Comparison of ENCODE assay signal across 8 cellular contexts in the genomic region with DNA sequence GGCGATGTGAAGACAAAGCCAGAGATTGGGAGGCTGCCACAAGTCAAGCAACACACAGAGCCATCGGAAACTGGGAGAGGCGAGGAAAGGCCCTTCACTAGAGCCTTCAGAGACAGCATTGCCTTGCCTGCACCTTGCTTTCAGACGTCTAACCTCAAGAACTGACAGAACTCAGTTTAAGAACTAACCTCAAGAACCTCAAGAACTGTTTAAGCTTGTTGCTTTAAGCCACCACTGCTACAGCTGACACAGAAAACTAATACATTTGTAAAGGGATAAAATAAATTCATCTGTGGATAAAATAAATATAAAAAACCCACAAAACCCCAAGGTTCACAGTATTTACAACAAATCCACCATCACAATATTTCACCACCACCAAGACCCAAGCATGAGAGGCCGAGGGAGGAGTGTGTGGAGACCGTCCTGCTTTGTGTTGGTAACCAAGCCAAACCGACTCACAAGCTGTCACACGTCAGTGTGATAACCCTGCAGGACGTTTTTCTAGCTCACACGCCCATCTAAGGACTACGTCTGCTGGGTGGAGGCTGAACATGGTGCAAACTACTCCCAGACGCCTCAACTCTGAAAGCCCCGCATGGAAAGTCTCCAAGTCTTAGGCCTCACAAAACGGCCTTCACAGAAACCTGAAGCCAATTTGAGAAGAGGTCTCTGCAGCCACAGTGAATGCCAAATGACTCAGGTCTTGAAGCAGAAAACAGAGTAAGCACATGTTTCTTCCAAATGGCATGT.
DNase-seq lines count a peak whose midpoint lies in the region; ATAC-seq and TF ChIP-seq lines count a peak whose summit lies in the region.

No MANE protein-coding gene starts in this region.

- no peaks in the 10 kb centered on the region for H3K79me2 ChIP-seq in GM23338 (replicated peaks; ENCODE audit: insufficient read depth)

- no peaks in the 10 kb centered on the region for H3K36me3 ChIP-seq in esophagus (ENCODE audit: control insufficient read depth in 2 of 2, insufficient read depth in 2 of 2, low read length in 1 of 2)
- no peaks in the 10 kb centered on the region for H3K36me3 ChIP-seq in GM23338 (ENCODE audit: insufficient read depth)

- peak; percentile 83 for ATAC-seq in activated CD8-positive, alpha-beta T cell treated with anti-CD3 and anti-CD28 coated beads for 36 hours
- no peak for ATAC-seq in GM19035 (IDR thresholded peaks at IDR 0.05; ENCODE audit: unreplicated experiment)
- no peak for ATAC-seq in GM23338

- H3K27ac ChIP-seq in esophagus (ENCODE audit: low read depth in 2 of 2, low read length in 1 of 2) = peak overlapping the region; percentile 86 to 97
- no peak overlapping the region for H3K27ac ChIP-seq in GM23338 (ENCODE audit: low read depth)

- no peaks in the 10 kb centered on the region; the same call in 1 of the 2 replicates for H4K20me1 ChIP-seq in GM23338 (replicated peaks; ENCODE audit: insufficient read depth)

- no peak overlapping the region for H3K4me3 Mint-ChIP-seq in HFFc6
- H3K4me3 Mint-ChIP-seq in activated CD8-positive, alpha-beta T cell treated with anti-CD3 and anti-CD28 coated beads for 36 hours = peak overlapping the region; percentile 70
- H3K4me3 Mint-ChIP-seq in endothelial cell (ENCODE audit: unreplicated experiment) = no peak overlapping the region
- H3K4me3 Mint-ChIP-seq in GM23338 = no peak overlapping the region

- DNase-seq in HFFc6 = peak; percentile 75
- peak; percentile 89 for DNase-seq in activated CD8-positive, alpha-beta T cell treated with anti-CD3 and anti-CD28 coated beads for 36 hours
- peak; percentile 32 for DNase-seq in stimulated activated CD4-positive, alpha-beta T cell treated with anti-CD3 and anti-CD28 coated beads, Interleukin-12 subunit alpha, Interleukin-12 subunit beta, amount 100 ng/mL, for 4 hours
- no peak for DNase-seq in NCI-H2029 (lab: John Stamatoyannopoulos, UW)
- no peak for DNase-seq in endothelial cell (ENCODE audit: low spot score)
- DNase-seq in GM23338 (ENCODE audit: low spot score) = no peak

- no peaks in the 10 kb centered on the region for H3K9me3 ChIP-seq in esophagus (ENCODE audit: control insufficient read depth in 2 of 2, insufficient read depth in 1 of 2, low read depth in 1 of 2, low read length in 1 of 2)

- POLR2A ChIA-PET in activated CD8-positive, alpha-beta T cell treated with anti-CD3 and anti-CD28 coated beads for 36 hours (lab: Charles Lee) = interaction anchor here (0.6 to 11.1 kb wide), 10 partner anchors 11 to 281 kb away, joined by 3 to 251 read pairs (median 3); a partner anchor contains a TSS

- H3K36me3 Mint-ChIP-seq in HFFc6 (ENCODE audit: low read depth) (0 out of 2 replicates have a peak, but pooled peaks cover 3% of the 10 kb centered on the region), endothelial cell (ENCODE audit: low read depth, unreplicated experiment) (peaks cover 11% of the 10 kb centered on the region), GM23338 (ENCODE audit: low read depth) (no peaks in the 10 kb centered on the region; the same call in 2 of the 3 replicates)
- peaks cover 2% of the 10 kb centered on the region for H3K36me3 Mint-ChIP-seq in activated CD8-positive, alpha-beta T cell treated with anti-CD3 and anti-CD28 coated beads for 36 hours (ENCODE audit: low read depth)

- no peaks in the 10 kb centered on the region; the same call in 1 of the 2 replicates for H3K9me2 ChIP-seq in GM23338 (ENCODE audit: insufficient read depth)

- 30 to 40% methylated on average over 14 of the region's 14 CpGs for WGBS in esophagus, 2 donors

- H3K27me3 Mint-ChIP-seq in HFFc6 (ENCODE audit: insufficient read depth) (no peaks in the 10 kb centered on the region), endothelial cell (ENCODE audit: unreplicated experiment) (peaks cover 8% of the 10 kb centered on the region), GM23338 (ENCODE audit: insufficient read depth, low read depth, poor library complexity) (peaks cover 23% of the 10 kb centered on the region)
- no peaks in the 10 kb centered on the region for H3K27me3 Mint-ChIP-seq in activated CD8-positive, alpha-beta T cell treated with anti-CD3 and anti-CD28 coated beads for 36 hours

- H3F3A ChIP-seq in GM23338 (replicated peaks; ENCODE audit: low read depth) = no peaks in the 10 kb centered on the region

- H3K27me3 ChIP-seq in esophagus (ENCODE audit: control insufficient read depth in 1 of 2, insufficient read depth in 2 of 2, low read length in 2 of 2) (no peaks in the 10 kb centered on the region), GM23338 (ENCODE audit: insufficient read depth) (peaks cover 17% of the 10 kb centered on the region)

- H3K4me1 ChIP-seq in esophagus (ENCODE audit: control insufficient read depth in 2 of 2, insufficient read depth in 2 of 2, low read length in 1 of 2) = peaks cover 0 to 23% of the 10 kb centered on the region in 2 donors
- peaks cover 31% of the 10 kb centered on the region for H3K4me1 ChIP-seq in GM23338 (ENCODE audit: insufficient read depth)

- intact Hi-C loops in activated CD8-positive, alpha-beta T cell treated with anti-CD3 and anti-CD28 coated beads for 36 hours (cut with micrococcal nuclease) = loop anchor here (1.0 to 10.0 kb wide), 4 partner anchors 15 to 384 kb away; a partner anchor contains a TSS

- H3K27ac Mint-ChIP-seq in HFFc6 (peak overlapping the region; percentile 67), endothelial cell (ENCODE audit: unreplicated experiment) (no peak overlapping the region), GM23338 (no peak overlapping the region)
- H3K27ac Mint-ChIP-seq in activated CD8-positive, alpha-beta T cell treated with anti-CD3 and anti-CD28 coated beads for 36 hours = peak overlapping the region; percentile 100

- H3K9me3 Mint-ChIP-seq in HFFc6 = no peaks in the 10 kb centered on the region
- no peaks in the 10 kb centered on the region for H3K9me3 Mint-ChIP-seq in activated CD8-positive, alpha-beta T cell treated with anti-CD3 and anti-CD28 coated beads for 36 hours
- no peaks in the 10 kb centered on the region for H3K9me3 Mint-ChIP-seq in endothelial cell (ENCODE audit: unreplicated experiment)
- peaks cover 5% of the 10 kb centered on the region; the same call in 1 of the 3 replicates for H3K9me3 Mint-ChIP-seq in GM23338

- no peak overlapping the region for H2AFZ ChIP-seq in GM23338

- H3K4me2 ChIP-seq in GM23338 = no peak overlapping the region

- H3K4me1 Mint-ChIP-seq in HFFc6 (ENCODE audit: low read depth) (peaks cover 16% of the 10 kb centered on the region), endothelial cell (ENCODE audit: unreplicated experiment) (peaks cover 16% of the 10 kb centered on the region), GM23338 (peaks cover 27% of the 10 kb centered on the region)
- H3K4me1 Mint-ChIP-seq in activated CD8-positive, alpha-beta T cell treated with anti-CD3 and anti-CD28 coated beads for 36 hours (ENCODE audit: low read depth) = peaks cover 87% of the 10 kb centered on the region

- TF ChIP-seq CTCF in HFFc6 (IDR thresholded peaks at IDR 0.05) (no peak), endothelial cell (IDR thresholded peaks at IDR 0.05; ENCODE audit: unreplicated experiment) (no peak), GM23338 (conservative IDR thresholded peaks at IDR 0.05; ENCODE audit: low read depth in 2 of 2) (no peak)
- TF ChIP-seq CTCF in activated CD8-positive, alpha-beta T cell treated with anti-CD3 and anti-CD28 coated beads for 36 hours (IDR thresholded peaks at IDR 0.05) = no peak

- CTCF ChIA-PET in activated CD8-positive, alpha-beta T cell treated with anti-CD3 and anti-CD28 coated beads for 36 hours (lab: Charles Lee) = interaction anchor here (0.8 to 21.0 kb wide), 8 partner anchors 8 to 281 kb away, joined by 3 to 252 read pairs (median 10); a partner anchor contains a TSS

- H3K4me3 ChIP-seq in esophagus (ENCODE audit: low read depth in 1 of 2, low read length in 2 of 2) = no peak overlapping the region
- H3K4me3 ChIP-seq in GM23338 = no peak overlapping the region

TF ChIP-seq in GM23338, 12 proteins besides CTCF, POLR2A, EP300 and RAD21 (continues in another document):
- no peak for TF ChIP-seq POLR2AphosphoS5 (IDR thresholded peaks at IDR 0.05; ENCODE audit: low read depth)
- TF ChIP-seq, protein P1, sequence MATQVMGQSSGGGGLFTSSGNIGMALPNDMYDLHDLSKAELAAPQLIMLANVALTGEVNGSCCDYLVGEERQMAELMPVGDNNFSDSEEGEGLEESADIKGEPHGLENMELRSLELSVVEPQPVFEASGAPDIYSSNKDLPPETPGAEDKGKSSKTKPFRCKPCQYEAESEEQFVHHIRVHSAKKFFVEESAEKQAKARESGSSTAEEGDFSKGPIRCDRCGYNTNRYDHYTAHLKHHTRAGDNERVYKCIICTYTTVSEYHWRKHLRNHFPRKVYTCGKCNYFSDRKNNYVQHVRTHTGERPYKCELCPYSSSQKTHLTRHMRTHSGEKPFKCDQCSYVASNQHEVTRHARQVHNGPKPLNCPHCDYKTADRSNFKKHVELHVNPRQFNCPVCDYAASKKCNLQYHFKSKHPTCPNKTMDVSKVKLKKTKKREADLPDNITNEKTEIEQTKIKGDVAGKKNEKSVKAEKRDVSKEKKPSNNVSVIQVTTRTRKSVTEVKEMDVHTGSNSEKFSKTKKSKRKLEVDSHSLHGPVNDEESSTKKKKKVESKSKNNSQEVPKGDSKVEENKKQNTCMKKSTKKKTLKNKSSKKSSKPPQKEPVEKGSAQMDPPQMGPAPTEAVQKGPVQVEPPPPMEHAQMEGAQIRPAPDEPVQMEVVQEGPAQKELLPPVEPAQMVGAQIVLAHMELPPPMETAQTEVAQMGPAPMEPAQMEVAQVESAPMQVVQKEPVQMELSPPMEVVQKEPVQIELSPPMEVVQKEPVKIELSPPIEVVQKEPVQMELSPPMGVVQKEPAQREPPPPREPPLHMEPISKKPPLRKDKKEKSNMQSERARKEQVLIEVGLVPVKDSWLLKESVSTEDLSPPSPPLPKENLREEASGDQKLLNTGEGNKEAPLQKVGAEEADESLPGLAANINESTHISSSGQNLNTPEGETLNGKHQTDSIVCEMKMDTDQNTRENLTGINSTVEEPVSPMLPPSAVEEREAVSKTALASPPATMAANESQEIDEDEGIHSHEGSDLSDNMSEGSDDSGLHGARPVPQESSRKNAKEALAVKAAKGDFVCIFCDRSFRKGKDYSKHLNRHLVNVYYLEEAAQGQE (IDR thresholded peaks at IDR 0.05; ENCODE audit: unreplicated experiment) = no peak
- TF ChIP-seq JUNB (IDR thresholded peaks at IDR 0.05; ENCODE audit: unreplicated experiment) = no peak
- TF ChIP-seq ZNF114 (CRISPR knock-in tag; IDR thresholded peaks at IDR 0.05) = no peak
- TF ChIP-seq STAT1 (IDR thresholded peaks at IDR 0.05; ENCODE audit: unreplicated experiment) = no peak
- TF ChIP-seq CREB1 (CRISPR knock-in tag; IDR thresholded peaks at IDR 0.05; ENCODE audit: low read depth) = no peak
- TF ChIP-seq NANOG (IDR thresholded peaks at IDR 0.05; ENCODE audit: borderline replicate concordance) = no peak

Comparison
In these comparisons a context has a peak if more than half of its experiments do, and no peak if none do; other contexts are left out.
1. DNase-seq: peak in HFFc6 (single experiment), activated CD8-positive, alpha-beta T cell treated with anti-CD3 and anti-CD28 coated beads for 36 hours (single experiment) and stimulated activated CD4-positive, alpha-beta T cell treated with anti-CD3 and anti-CD28 coated beads, Interleukin-12 subunit alpha, Interleukin-12 subunit beta, amount 100 ng/mL, for 4 hours (single experiment); none in NCI-H2029 (single experiment), endothelial cell (single experiment) and GM23338 (single experiment).
2. H3K27ac Mint-ChIP-seq: peak in HFFc6 (single experiment) and activated CD8-positive, alpha-beta T cell treated with anti-CD3 and anti-CD28 coated beads for 36 hours (single experiment); none in endothelial cell (single experiment) and GM23338 (single experiment).